ENCODE assay signal across 18 cellular contexts in the genomic region with DNA sequence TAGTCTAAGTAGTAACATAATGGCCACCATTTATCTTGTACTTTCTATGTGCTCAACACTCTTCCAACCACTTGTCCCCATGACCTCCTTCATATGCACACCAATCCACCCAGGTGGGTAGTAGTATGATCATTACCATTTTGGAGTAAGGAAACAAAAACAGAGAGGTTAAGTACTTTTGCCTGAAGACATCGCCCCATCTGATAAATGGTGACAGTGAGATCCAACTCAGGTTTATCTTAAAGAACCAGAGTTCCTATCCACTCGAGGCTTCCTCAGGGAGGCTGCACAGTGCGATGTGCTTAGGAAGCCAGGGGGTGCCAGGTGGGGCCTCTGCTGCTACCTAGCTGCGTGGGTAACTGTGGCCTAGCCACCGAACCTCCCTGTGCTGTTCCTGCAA. TPM values are rescaled to one million over a fixed set of nuclear protein-coding genes. Genes with fewer than 3 reads are reported as not detected.
DNase-seq lines count a peak whose midpoint lies in the region; ATAC-seq and TF ChIP-seq lines count a peak whose summit lies in the region.
"Had no signal": no experiment of that assay in that cellular context is flagged by ENCODE, and none has a peak within 500 bp of the region (broad histone marks: within the 10 kb centered on the region; RNA-seq: fewer than 3 reads in every experiment).

No MANE protein-coding gene starts in this region.

- H3K27me3 Mint-ChIP-seq in activated T-cell treated with anti-CD3 and anti-CD28 coated beads, Interleukin-2, amount 50 U/mL, for 24 hours = no peaks in the 10 kb centered on the region
- no peaks in the 10 kb centered on the region for H3K27me3 Mint-ChIP-seq in T-helper 17 cell
- H3K27me3 Mint-ChIP-seq: activated CD8-positive, alpha-beta memory T cell treated with anti-CD3 and anti-CD28 coated beads, Interleukin-2, amount 10 ng/mL, durations not matched to agents 7 days and 5 days had no signal

- 92% methylated on average over 5 of the region's 5 CpGs for WGBS in esophagus muscularis mucosa

- peaks cover 81% of the 10 kb centered on the region for H3K4me1 Mint-ChIP-seq in activated T-cell treated with anti-CD3 and anti-CD28 coated beads, Interleukin-2, amount 50 U/mL, for 24 hours (ENCODE audit: low read depth)
- H3K4me1 Mint-ChIP-seq in T-helper 17 cell = peaks cover 48% of the 10 kb centered on the region

- TF ChIP-seq EP300 in esophagus muscularis mucosa (IDR thresholded peaks at IDR 0.05) = no peak

- peak overlapping the region; percentile 84 for H3K27ac Mint-ChIP-seq in activated T-cell treated with anti-CD3 and anti-CD28 coated beads, Interleukin-2, amount 50 U/mL, for 24 hours
- H3K27ac Mint-ChIP-seq in T-helper 17 cell = peak overlapping the region; percentile 89

- H3K36me3 ChIP-seq in esophagus muscularis mucosa = no peaks in the 10 kb centered on the region
- H3K36me3 ChIP-seq in skeletal muscle tissue (ENCODE audit: control insufficient read depth in 3 of 3, insufficient read depth in 3 of 3, low read length in 3 of 3) = no peaks in the 10 kb centered on the region
- H3K36me3 ChIP-seq: colonic mucosa had no signal

- H3K9ac ChIP-seq in skeletal muscle tissue (ENCODE audit: low read depth in 1 of 3, low read length in 3 of 3) = peak overlapping the region in 1 of 3 donors; percentile 24
- H3K9ac ChIP-seq: parathyroid adenoma had no signal

- H3K27me3 ChIP-seq in esophagus muscularis mucosa (no peaks in the 10 kb centered on the region), skeletal muscle tissue (ENCODE audit: control insufficient read depth in 3 of 3, insufficient read depth in 3 of 3, low read length in 3 of 3) (no peaks in the 10 kb centered on the region)
- H3K27me3 ChIP-seq: colonic mucosa had no signal

- no peak overlapping the region for H3K4me3 ChIP-seq in esophagus muscularis mucosa
- peak overlapping the region in 1 of 3 donors; percentile 49 for H3K4me3 ChIP-seq in skeletal muscle tissue (ENCODE audit: low read length in 3 of 3)
- H3K4me3 ChIP-seq: colonic mucosa, mucosa of descending colon had no signal

- ATAC-seq in T-helper 17 cell = no peak
- ATAC-seq: activated CD8-positive, alpha-beta memory T cell treated with anti-CD3 and anti-CD28 coated beads, Interleukin-2, amount 10 ng/mL, durations not matched to agents 7 days and 5 days; mucosa of descending colon; SK-N-SH treated with all-trans-retinoic acid at 6 μM for 48 hours had no signal

- peaks cover 3% of the 10 kb centered on the region for H3K9me3 Mint-ChIP-seq in activated T-cell treated with anti-CD3 and anti-CD28 coated beads, Interleukin-2, amount 50 U/mL, for 24 hours

- intact Hi-C loops in esophagus muscularis mucosa (cut with DNase I) = no loop called here

- DNase-seq in activated T-cell treated with anti-CD3 and anti-CD28 coated beads, Interleukin-2, amount 50 U/mL, for 24 hours = no peak
- no peak for DNase-seq in activated T-cell treated with anti-CD3 and anti-CD28 coated beads, Interleukin-2, amount 50 U/mL, for 1 hour
- DNase-seq in T-helper 17 cell (no peak), esophagus muscularis mucosa (ENCODE audit: extremely low spot score) (no peak), pons (ENCODE audit: low spot score) (no peak), AG08396 (ENCODE audit: low spot score) (no peak)
- no peak for DNase-seq in stimulated activated CD4-positive, alpha-beta T cell treated with anti-CD3 and anti-CD28 coated beads, Interleukin-4, amount 100 ng/mL, for 4 hours
- DNase-seq: activated CD8-positive, alpha-beta memory T cell treated with anti-CD3 and anti-CD28 coated beads, Interleukin-2, amount 10 ng/mL, durations not matched to agents 7 days and 5 days; anterior cingulate cortex; colonic mucosa; mucosa of descending colon; NCI-H1417 treated with DMSO at 0.1 percent for 48 hours; NCI-H345; stimulated activated CD4-positive, alpha-beta T cell treated with anti-CD3 and anti-CD28 coated beads, Interleukin-12 subunit alpha, Interleukin-12 subunit beta, amount 100 ng/mL, for 4 hours had no signal

- H3K9me3 ChIP-seq in T-helper 17 cell (ENCODE audit: control insufficient read depth, low read length, poor library complexity, severe bottlenecking) = no peaks in the 10 kb centered on the region
- H3K9me3 ChIP-seq in esophagus muscularis mucosa = no peaks in the 10 kb centered on the region
- no peaks in the 10 kb centered on the region for H3K9me3 ChIP-seq in skeletal muscle tissue (ENCODE audit: control insufficient read depth in 3 of 3, low read length in 3 of 3)
- H3K9me3 ChIP-seq: colonic mucosa, mucosa of descending colon had no signal

- no peak for TF ChIP-seq CTCF in esophagus muscularis mucosa (IDR thresholded peaks at IDR 0.05)

- TF ChIP-seq POLR2A in esophagus muscularis mucosa (IDR thresholded peaks at IDR 0.05; ENCODE audit: low read depth) = no peak

- H3K4me1 ChIP-seq in esophagus muscularis mucosa = peaks cover 96 to 100% (median 98%) of the 10 kb centered on the region in 4 donors
- peaks cover 64 to 74% (median 69%) of the 10 kb centered on the region in 3 donors for H3K4me1 ChIP-seq in skeletal muscle tissue (ENCODE audit: control insufficient read depth in 3 of 3, insufficient read depth in 3 of 3, low read length in 3 of 3)

- H3K36me3 Mint-ChIP-seq in activated T-cell treated with anti-CD3 and anti-CD28 coated beads, Interleukin-2, amount 50 U/mL, for 24 hours (ENCODE audit: low read depth) = peaks cover 75% of the 10 kb centered on the region
- H3K36me3 Mint-ChIP-seq in T-helper 17 cell (ENCODE audit: low read depth) = peaks cover 2% of the 10 kb centered on the region

- H3K27ac ChIP-seq in esophagus muscularis mucosa (replicated peaks in 1 of 4) (peak overlapping the region in 3 of 4 donors; percentile 4 to 74 (median 63)), skeletal muscle tissue (ENCODE audit: low read depth, low read length) (peak overlapping the region; percentile 83)
- H3K27ac ChIP-seq: parathyroid adenoma, VCaP had no signal

- H3K4me3 Mint-ChIP-seq in activated T-cell treated with anti-CD3 and anti-CD28 coated beads, Interleukin-2, amount 50 U/mL, for 24 hours = no peak overlapping the region
- no peak overlapping the region for H3K4me3 Mint-ChIP-seq in T-helper 17 cell
- H3K4me3 Mint-ChIP-seq: activated CD8-positive, alpha-beta memory T cell treated with anti-CD3 and anti-CD28 coated beads, Interleukin-2, amount 10 ng/mL, durations not matched to agents 7 days and 5 days had no signal

RNA-seq across cellular contexts. Expression of a gene that starts 14.1 kb away (rescaled TPM):
- 10 to 100 TPM; 58.0 to 65.5 TPM for total RNA-seq in T-helper 17 cell
- total RNA-seq in esophagus muscularis mucosa = 100 to 1,000 TPM in 1 of 4 donors, 10 to 100 TPM in 3; 62.0 to 115 (median 72.3) TPM
- 21.4 TPM for total RNA-seq in skeletal muscle tissue

RNA-seq across cellular contexts. Expression of a gene that starts 37.9 kb away (rescaled TPM):
- 100 to 1,000 TPM; 179 to 183 TPM for total RNA-seq in T-helper 17 cell
- 10 to 100 TPM; 59.2 to 72.3 (median 64.3) TPM for total RNA-seq in esophagus muscularis mucosa
- 49.1 TPM for total RNA-seq in skeletal muscle tissue
